Comparison of ENCODE assay signal across 10 cellular contexts in the genomic region with DNA sequence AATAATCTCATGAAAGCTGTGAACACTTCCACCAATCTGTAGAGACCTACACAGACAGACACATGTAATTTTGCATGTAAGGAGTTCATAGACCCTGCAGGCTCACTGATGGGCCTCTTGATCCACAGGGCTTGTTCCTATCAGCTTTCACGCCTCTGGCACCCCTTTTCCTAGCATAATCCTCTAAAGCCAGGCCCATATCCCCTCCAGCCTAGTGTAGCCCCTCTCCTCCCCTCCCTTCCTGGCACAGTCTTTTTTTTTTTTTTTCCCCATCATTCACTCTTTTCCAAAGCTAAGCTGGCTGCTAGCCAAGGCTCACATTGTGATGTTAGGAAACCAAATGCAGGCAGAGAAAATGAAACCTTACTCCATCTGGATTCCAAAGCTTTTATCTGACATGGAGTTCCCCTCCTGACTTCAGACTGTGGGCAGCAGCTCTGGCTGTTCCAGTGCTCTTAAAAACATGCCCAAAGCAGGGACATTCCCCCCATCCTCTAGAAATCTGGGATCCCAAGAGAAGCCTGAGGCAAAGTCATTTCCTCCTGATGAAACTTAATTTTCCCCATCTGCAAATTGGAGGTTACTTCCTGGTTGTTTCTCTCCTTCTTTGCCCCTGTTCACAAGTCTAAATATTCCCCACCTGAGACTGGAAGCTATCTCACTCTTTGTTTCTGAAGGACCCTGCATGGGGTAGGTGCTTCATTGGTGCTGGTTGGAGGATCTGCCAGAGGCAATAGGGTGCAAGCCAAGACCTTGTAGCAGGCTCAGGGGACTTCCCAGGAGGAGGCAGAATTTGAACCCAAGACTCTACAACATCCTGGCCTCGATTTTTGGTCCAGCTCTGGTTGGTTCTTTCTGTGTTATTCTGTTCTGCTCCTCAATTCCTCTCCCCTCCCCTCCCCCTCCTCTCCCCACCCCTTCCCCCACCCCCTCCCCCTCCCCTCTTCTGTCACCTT. TPM values are rescaled to one million over a fixed set of nuclear protein-coding genes. Genes with fewer than 3 reads are reported as not detected.
DNase-seq lines count a peak whose midpoint lies in the region; ATAC-seq and TF ChIP-seq lines count a peak whose summit lies in the region.
"Had no signal": no experiment of that assay in that cellular context is flagged by ENCODE, and none has a peak within 500 bp of the region (broad histone marks: within the 10 kb centered on the region; RNA-seq: fewer than 3 reads in every experiment).

No MANE protein-coding gene starts in this region.

- H4K8ac ChIP-seq in mesenchymal stem cell (ENCODE audit: low read length) = peak overlapping the region; percentile 16

- no peak overlapping the region for H2BK120ac ChIP-seq in mesenchymal stem cell (ENCODE audit: low read depth, low read length)

- H3K14ac ChIP-seq in mesenchymal stem cell (ENCODE audit: low read length in 2 of 2) = no peak overlapping the region

- DNase-seq in CD4-positive, alpha-beta memory T cell = peak in 1 of 5 donors; percentile 36
- DNase-seq in amniotic stem cell (lab: John Stamatoyannopoulos, UW) (peak; percentile 20), mesenchymal stem cell (peak; percentile 72), RPMI8226 (no peak), glutamatergic neuron (no peak)

- H2BK12ac ChIP-seq in mesenchymal stem cell (ENCODE audit: low read length in 2 of 2) = no peak overlapping the region

- no peak overlapping the region for H4K91ac ChIP-seq in mesenchymal stem cell (ENCODE audit: low read length)

- TF ChIP-seq CTCF in Loucy (conservative IDR thresholded peaks at IDR 0.05; ENCODE audit: low read length) (no peak), glutamatergic neuron (IDR thresholded peaks at IDR 0.05; ENCODE audit: partially characterized antibody, unreplicated experiment) (no peak)

- H3K27ac Mint-ChIP-seq in CD4-positive, alpha-beta memory T cell = peak overlapping the region; percentile 75 to 95 (median 87)
- H3K27ac Mint-ChIP-seq in glutamatergic neuron (ENCODE audit: unreplicated experiment) = no peak overlapping the region

- CTCF ChIA-PET in CD4-positive, alpha-beta memory T cell (lab: Charles Lee; ENCODE audit: partially characterized antibody) = interaction anchor here (0.7 to 2.3 kb wide), 9 partner anchors 10 to 260 kb away, joined by 3 to 11 read pairs (median 4); partner anchors contain the start of genes CCL5 and TAF15

- H3K79me2 ChIP-seq in Loucy (ENCODE audit: insufficient read depth, low read length) = no peaks in the 10 kb centered on the region

- no peak overlapping the region for H2BK15ac ChIP-seq in mesenchymal stem cell (ENCODE audit: low read depth, poor library complexity, severe bottlenecking)

- no peak overlapping the region for H3K4ac ChIP-seq in mesenchymal stem cell (ENCODE audit: low read depth in 1 of 2, low read length in 2 of 2)

- no peaks in the 10 kb centered on the region for H4K20me1 ChIP-seq in Loucy (ENCODE audit: insufficient read depth, low read length, poor library complexity, severe bottlenecking)

- H3K27me3 ChIP-seq in CD4-positive, alpha-beta memory T cell (ENCODE audit: insufficient read depth, low read length) = no peaks in the 10 kb centered on the region
- H3K27me3 ChIP-seq in Loucy (ENCODE audit: insufficient read depth, low read length, poor library complexity, severe bottlenecking) = no peaks in the 10 kb centered on the region
- H3K27me3 ChIP-seq in mesenchymal stem cell (ENCODE audit: control insufficient read depth in 1 of 2, insufficient read depth in 1 of 2, low read length in 2 of 2) = no peaks in the 10 kb centered on the region

- no peak overlapping the region for H3K4me3 ChIP-seq in CD4-positive, alpha-beta memory T cell (ENCODE audit: low read length in 2 of 2)
- H3K4me3 ChIP-seq in Loucy (ENCODE audit: low read length, poor library complexity, severe bottlenecking) (no peak overlapping the region), mesenchymal stem cell (ENCODE audit: insufficient read depth in 1 of 2, low read depth in 1 of 2, low read length in 2 of 2) (peak overlapping the region in 1 of 2 experiments; percentile 7)
- H3K4me3 ChIP-seq: heart left ventricle had no signal

- H2AK5ac ChIP-seq in mesenchymal stem cell (ENCODE audit: low read length, severe bottlenecking) = no peak overlapping the region

- H2AFZ ChIP-seq in Loucy (ENCODE audit: low read length) (peak overlapping the region; percentile 80), mesenchymal stem cell (ENCODE audit: low read depth, low read length) (peak overlapping the region; percentile 48)

- H3K9me3 Mint-ChIP-seq in CD4-positive, alpha-beta memory T cell = no peaks in the 10 kb centered on the region
- H3K9me3 Mint-ChIP-seq in glutamatergic neuron (ENCODE audit: unreplicated experiment) = no peaks in the 10 kb centered on the region

- H3K9me2 ChIP-seq in Loucy (replicated peaks; ENCODE audit: low read depth, low read length) = no peaks in the 10 kb centered on the region

- no peaks in the 10 kb centered on the region for H3K79me1 ChIP-seq in mesenchymal stem cell (replicated peaks; ENCODE audit: low read length, poor library complexity, severe bottlenecking)

- H3K4me2 ChIP-seq in Loucy (ENCODE audit: low read depth, low read length, poor library complexity, severe bottlenecking) (peak overlapping the region; percentile 6), mesenchymal stem cell (ENCODE audit: low read length, poor library complexity, severe bottlenecking) (no peak overlapping the region)

- no peaks in the 10 kb centered on the region for H3K27me3 Mint-ChIP-seq in CD4-positive, alpha-beta memory T cell
- H3K27me3 Mint-ChIP-seq in glutamatergic neuron (ENCODE audit: unreplicated experiment) = peaks cover 3% of the 10 kb centered on the region

- H3K9me3 ChIP-seq in CD4-positive, alpha-beta memory T cell (ENCODE audit: control insufficient read depth in 1 of 2, low read length in 2 of 2) = no peaks in the 10 kb centered on the region
- no peaks in the 10 kb centered on the region for H3K9me3 ChIP-seq in Loucy (ENCODE audit: insufficient read depth, low read depth, low read length)
- H3K9me3 ChIP-seq in mesenchymal stem cell (ENCODE audit: control insufficient read depth, low read length) = no peaks in the 10 kb centered on the region
- H3K9me3 ChIP-seq: heart left ventricle had no signal

- no peak for ATAC-seq in GM19467 (IDR thresholded peaks at IDR 0.05; ENCODE audit: unreplicated experiment)
- ATAC-seq in GM18867 (IDR thresholded peaks at IDR 0.05; ENCODE audit: unreplicated experiment) = no peak

- POLR2A ChIA-PET in CD4-positive, alpha-beta memory T cell (lab: Charles Lee; ENCODE audit: partially characterized antibody) = interaction anchor here (0.7 to 7.8 kb wide), 14 partner anchors 10 to 836 kb away, joined by 3 to 141 read pairs (median 6); partner anchors contain the start of genes CCL5, HEATR9, LYZL6 and RDM1

- H3K27ac ChIP-seq in CD4-positive, alpha-beta memory T cell (ENCODE audit: low read depth, low read length) = peak overlapping the region; percentile 19
- no peak overlapping the region for H3K27ac ChIP-seq in mesenchymal stem cell (ENCODE audit: low read length, poor library complexity, severe bottlenecking)

- intact Hi-C loops in CD4-positive, alpha-beta memory T cell (cut with micrococcal nuclease) = no loop called here

- no peak overlapping the region for H3K23ac ChIP-seq in mesenchymal stem cell (ENCODE audit: low read length in 2 of 2)

- no peaks in the 10 kb centered on the region for H3K36me3 ChIP-seq in CD4-positive, alpha-beta memory T cell (ENCODE audit: insufficient read depth, low read length)
- H3K36me3 ChIP-seq in Loucy (ENCODE audit: insufficient read depth, low read length) = no peaks in the 10 kb centered on the region
- no peaks in the 10 kb centered on the region for H3K36me3 ChIP-seq in mesenchymal stem cell (ENCODE audit: control insufficient read depth in 1 of 2, insufficient read depth in 2 of 2, low read depth in 1 of 2, low read length in 2 of 2)
- H3K36me3 ChIP-seq: heart left ventricle had no signal

- H3K9ac ChIP-seq in Loucy (ENCODE audit: low read depth, low read length, poor library complexity, severe bottlenecking) (no peak overlapping the region), mesenchymal stem cell (ENCODE audit: low read length) (peak overlapping the region; percentile 67)

- H2BK5ac ChIP-seq in mesenchymal stem cell (ENCODE audit: low read depth, low read length, poor library complexity, severe bottlenecking) = no peak overlapping the region

- WGBS in mesenchymal stem cell = 80% methylated on average over 2 of the region's 2 CpGs

- H3F3A ChIP-seq in Loucy (ENCODE audit: low read depth) = no peaks in the 10 kb centered on the region

- peaks cover 0 to 2% of the 10 kb centered on the region in 2 donors for H3K36me3 Mint-ChIP-seq in CD4-positive, alpha-beta memory T cell
- H3K36me3 Mint-ChIP-seq in glutamatergic neuron (ENCODE audit: unreplicated experiment) = no peaks in the 10 kb centered on the region

- H3K4me1 ChIP-seq in CD4-positive, alpha-beta memory T cell (ENCODE audit: insufficient read depth, low read length) = peaks cover 52% of the 10 kb centered on the region
- H3K4me1 ChIP-seq in Loucy (ENCODE audit: insufficient read depth, low read length, poor library complexity, severe bottlenecking) (peaks cover 12% of the 10 kb centered on the region), mesenchymal stem cell (ENCODE audit: control insufficient read depth, insufficient read depth, low read depth, low read length) (peaks cover 2% of the 10 kb centered on the region)

- peak overlapping the region in 5 of 8 donors; percentile 21 to 70 (median 58) for H3K4me3 Mint-ChIP-seq in CD4-positive, alpha-beta memory T cell
- H3K4me3 Mint-ChIP-seq in glutamatergic neuron (ENCODE audit: unreplicated experiment) = no peak overlapping the region

- H3K4me1 Mint-ChIP-seq in CD4-positive, alpha-beta memory T cell = peaks cover 34 to 57% (median 48%) of the 10 kb centered on the region in 4 donors
- H3K4me1 Mint-ChIP-seq in glutamatergic neuron (ENCODE audit: low read depth, unreplicated experiment) = peaks cover 4% of the 10 kb centered on the region

- no peak overlapping the region for H3K18ac ChIP-seq in mesenchymal stem cell (ENCODE audit: low read depth in 1 of 2, low read length in 2 of 2)

RNA-seq across cellular contexts. Expression of gene CCL5, which starts 9.9 kb away (rescaled TPM):
- total RNA-seq in CD4-positive, alpha-beta memory T cell = 100 to 1,000 TPM; 279 to 309 TPM
- polyA plus RNA-seq in CD4-positive, alpha-beta memory T cell = 100 to 1,000 TPM; 156 to 210 TPM
- 0.06 TPM for polyA plus RNA-seq in mesenchymal stem cell (2013, experiment 1 of 2)
- 0.07 TPM for polyA plus RNA-seq in mesenchymal stem cell (2013, experiment 2 of 2)
- total RNA-seq in glutamatergic neuron (ENCODE audit: unreplicated experiment) = not detected
- total RNA-seq: HT-29 had no signal

RNA-seq across cellular contexts. Expression of gene HEATR9, which starts 21.4 kb away (rescaled TPM):
- total RNA-seq in CD4-positive, alpha-beta memory T cell = 1 to 10 TPM; 2.2 to 2.6 TPM
- polyA plus RNA-seq in CD4-positive, alpha-beta memory T cell = not detected
- not detected for polyA plus RNA-seq in mesenchymal stem cell (2013, experiment 1 of 2)
- not detected for polyA plus RNA-seq in mesenchymal stem cell (2013, experiment 2 of 2)
- total RNA-seq in glutamatergic neuron (ENCODE audit: unreplicated experiment) = not detected
- total RNA-seq: HT-29 had no signal
- polyA plus RNA-seq: heart left ventricle had no signal

RNA-seq across cellular contexts. Expression of gene RDM1, which starts 40.5 kb away (rescaled TPM):
- total RNA-seq in CD4-positive, alpha-beta memory T cell = 1 to 10 TPM in 1 of 2 experiments, under 1 TPM in 1; 0.87 to 1.9 TPM
- polyA plus RNA-seq in CD4-positive, alpha-beta memory T cell = under 1 TPM; 0.38 to 0.98 TPM
- not detected for polyA plus RNA-seq in mesenchymal stem cell (2013, experiment 1 of 2)
- not detected for polyA plus RNA-seq in mesenchymal stem cell (2013, experiment 2 of 2)
- total RNA-seq in glutamatergic neuron (ENCODE audit: unreplicated experiment) = not detected
- polyA plus RNA-seq: heart left ventricle had no signal

RNA-seq across cellular contexts. Expression of gene LYZL6, which starts 53.4 kb away (rescaled TPM):
- not detected for total RNA-seq in CD4-positive, alpha-beta memory T cell
- polyA plus RNA-seq in CD4-positive, alpha-beta memory T cell = not detected
- polyA plus RNA-seq in mesenchymal stem cell (2013, experiment 1 of 2) = not detected
- not detected for polyA plus RNA-seq in mesenchymal stem cell (2013, experiment 2 of 2)
- total RNA-seq in glutamatergic neuron (ENCODE audit: unreplicated experiment) = not detected
- total RNA-seq: heart left ventricle, HT-29 had no signal
- polyA plus RNA-seq: heart left ventricle had no signal

Comparison
In these comparisons a context has a peak if more than half of its experiments do, and no peak if none do; other contexts are left out.
1. DNase-seq: peak in amniotic stem cell (single experiment) and mesenchymal stem cell (single experiment); none in RPMI8226 (single experiment) and glutamatergic neuron (single experiment).
2. RNA of gene CCL5, which starts 9.9 kb away (total RNA-seq): 279 to 309 TPM in CD4-positive, alpha-beta memory T cell; not detected in glutamatergic neuron (single experiment); every median in the first group is over 100 times any median in the second.